Comparison of ENCODE assay signal across 8 cellular contexts in the genomic region with DNA sequence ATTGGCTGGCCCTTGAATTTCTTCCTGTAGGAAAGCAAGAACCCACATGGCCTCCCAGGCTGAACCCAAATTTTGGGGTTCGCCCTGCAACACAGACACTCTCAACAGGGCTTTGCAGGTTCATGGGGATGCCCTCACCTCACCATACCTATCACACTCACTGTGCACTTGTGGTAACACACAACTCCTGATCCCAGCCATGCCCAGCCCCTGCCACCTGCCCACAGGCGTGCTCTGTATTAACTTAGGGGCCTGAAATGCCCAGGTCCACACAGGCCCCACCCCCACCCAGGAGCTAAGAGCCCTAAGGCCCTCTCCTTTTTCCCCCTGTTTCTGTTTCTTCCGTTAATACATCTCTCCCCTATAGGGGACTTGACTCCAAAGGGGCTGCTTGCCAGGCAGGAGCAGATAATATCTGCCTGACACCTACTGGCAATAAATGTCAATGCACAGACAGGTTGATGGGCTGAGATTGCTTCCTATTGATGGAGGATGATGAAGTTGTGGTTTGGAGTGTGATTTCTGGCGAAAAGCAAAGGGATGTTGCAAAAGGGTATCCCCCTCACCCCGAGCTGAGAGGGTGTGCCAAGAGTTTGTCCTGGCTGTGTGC.
DNase-seq lines count a peak whose midpoint lies in the region; ATAC-seq, FAIRE-seq and TF ChIP-seq lines count a peak whose summit lies in the region.

No MANE protein-coding gene starts in this region.

- ATAC-seq in activated CD4-positive, alpha-beta T cell treated with anti-CD3 and anti-CD28 coated beads for 36 hours = no peak
- peak; percentile 34 for ATAC-seq in stimulated activated memory B cell treated with anti-CD40 and anti-IgM and Interleukin-4, amounts not matched to agents 10 μg/mL and 1 μg/mL and 100 μg/mL, for 72 hours
- ATAC-seq in GM18517 (IDR thresholded peaks at IDR 0.05; ENCODE audit: unreplicated experiment) = no peak

- peaks cover 4% of the 10 kb centered on the region for H3K27me3 Mint-ChIP-seq in activated CD4-positive, alpha-beta T cell treated with anti-CD3 and anti-CD28 coated beads for 36 hours
- peaks cover 8% of the 10 kb centered on the region for H3K27me3 Mint-ChIP-seq in stimulated activated memory B cell treated with anti-CD40 and anti-IgM and Interleukin-4, amounts not matched to agents 10 μg/mL and 1 μg/mL and 100 μg/mL, for 72 hours

- no peak for TF ChIP-seq POLR2A in GM12892 (IDR thresholded peaks at IDR 0.05; ENCODE audit: low read depth, low read length)

- peak; percentile 6 for DNase-seq in activated CD4-positive, alpha-beta T cell treated with anti-CD3 and anti-CD28 coated beads for 36 hours
- no peak for DNase-seq in activated CD4-positive, alpha-beta T cell treated with anti-CD3 and anti-CD28 coated beads, Interleukin-2, amount 50 U/mL, for 48 hours
- DNase-seq in NCI-H2171 (lab: John Stamatoyannopoulos, UW) = peak; percentile 44
- DNase-seq in globus pallidus (ENCODE audit: low spot score) = peak; percentile 64
- DNase-seq in EL = no peak
- no peak for DNase-seq in GM12892 (ENCODE audit: insufficient read length)

- H3K27ac Mint-ChIP-seq in activated CD4-positive, alpha-beta T cell treated with anti-CD3 and anti-CD28 coated beads for 36 hours = no peak overlapping the region
- H3K27ac Mint-ChIP-seq in stimulated activated memory B cell treated with anti-CD40 and anti-IgM and Interleukin-4, amounts not matched to agents 10 μg/mL and 1 μg/mL and 100 μg/mL, for 72 hours = no peak overlapping the region

- POLR2A ChIA-PET in activated CD4-positive, alpha-beta T cell treated with anti-CD3 and anti-CD28 coated beads for 36 hours (lab: Charles Lee) = no interaction called here

- H3K4me3 Mint-ChIP-seq in activated CD4-positive, alpha-beta T cell treated with anti-CD3 and anti-CD28 coated beads for 36 hours = no peak overlapping the region
- H3K4me3 Mint-ChIP-seq in stimulated activated memory B cell treated with anti-CD40 and anti-IgM and Interleukin-4, amounts not matched to agents 10 μg/mL and 1 μg/mL and 100 μg/mL, for 72 hours = no peak overlapping the region

- H3K9me3 Mint-ChIP-seq in activated CD4-positive, alpha-beta T cell treated with anti-CD3 and anti-CD28 coated beads for 36 hours (ENCODE audit: low read depth) = no peaks in the 10 kb centered on the region
- no peaks in the 10 kb centered on the region for H3K9me3 Mint-ChIP-seq in stimulated activated memory B cell treated with anti-CD40 and anti-IgM and Interleukin-4, amounts not matched to agents 10 μg/mL and 1 μg/mL and 100 μg/mL, for 72 hours

- no peaks in the 10 kb centered on the region for H3K36me3 Mint-ChIP-seq in activated CD4-positive, alpha-beta T cell treated with anti-CD3 and anti-CD28 coated beads for 36 hours (ENCODE audit: low read depth)
- no peaks in the 10 kb centered on the region for H3K36me3 Mint-ChIP-seq in stimulated activated memory B cell treated with anti-CD40 and anti-IgM and Interleukin-4, amounts not matched to agents 10 μg/mL and 1 μg/mL and 100 μg/mL, for 72 hours

- no peaks in the 10 kb centered on the region for H3K4me1 Mint-ChIP-seq in activated CD4-positive, alpha-beta T cell treated with anti-CD3 and anti-CD28 coated beads for 36 hours
- no peaks in the 10 kb centered on the region for H3K4me1 Mint-ChIP-seq in stimulated activated memory B cell treated with anti-CD40 and anti-IgM and Interleukin-4, amounts not matched to agents 10 μg/mL and 1 μg/mL and 100 μg/mL, for 72 hours

- no peak for FAIRE-seq in GM12892 (lab: Jason Lieb, UNC)

- intact Hi-C loops in activated CD4-positive, alpha-beta T cell treated with anti-CD3 and anti-CD28 coated beads for 36 hours (cut with DNase I, micrococcal nuclease) = loop anchor here in 1 of 2 experiments (5.0 kb wide), 1 partner anchor 174 kb away; a partner anchor contains a TSS

- CTCF ChIA-PET in activated CD4-positive, alpha-beta T cell treated with anti-CD3 and anti-CD28 coated beads for 36 hours (lab: Charles Lee) = no interaction called here

Comparison
In these comparisons a context has a peak if more than half of its experiments do, and no peak if none do; other contexts are left out.
1. DNase-seq: peak in activated CD4-positive, alpha-beta T cell treated with anti-CD3 and anti-CD28 coated beads for 36 hours (single experiment), NCI-H2171 (single experiment) and globus pallidus (single experiment); none in activated CD4-positive, alpha-beta T cell treated with anti-CD3 and anti-CD28 coated beads, Interleukin-2, amount 50 U/mL, for 48 hours (0 of 2), EL (single experiment) and GM12892 (single experiment).